ENCODE assay signal across 22 cellular contexts in the genomic region with DNA sequence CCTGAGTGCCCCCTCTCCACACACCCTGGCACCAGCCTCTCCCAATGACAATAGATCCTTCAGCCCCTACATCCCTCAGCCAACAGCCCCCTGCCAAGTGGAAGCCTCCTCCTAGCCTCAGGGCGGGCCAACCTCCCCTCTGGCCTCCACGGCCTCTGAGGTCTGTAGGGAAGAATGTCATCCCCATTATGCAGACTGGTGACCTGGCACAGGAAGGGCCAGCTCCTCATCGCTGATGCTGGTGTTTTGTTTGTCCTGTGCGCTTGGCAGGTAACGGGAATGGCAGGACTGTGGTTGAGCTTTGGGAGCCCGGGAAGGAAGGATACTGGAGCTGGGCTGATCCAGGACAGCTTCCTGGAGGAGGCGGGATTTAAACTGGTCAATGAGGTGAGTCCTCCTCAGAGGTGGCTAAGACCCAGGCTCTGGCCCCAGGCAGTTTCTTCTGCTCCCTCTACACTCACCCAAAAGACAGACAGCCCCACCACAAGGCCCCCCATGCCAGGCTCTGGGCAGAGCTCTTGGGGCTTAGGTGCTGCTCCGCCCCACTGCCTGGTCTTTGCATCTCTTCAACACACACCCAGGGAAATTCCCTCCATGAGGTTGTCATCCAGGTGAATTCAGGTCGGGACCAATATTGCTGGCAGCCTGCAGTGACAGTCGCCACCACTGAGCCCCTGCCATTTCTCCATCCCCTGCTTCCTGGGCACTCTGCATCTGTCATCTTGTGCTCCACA.
A peak's percentile ranks its signal among the peaks of the same experiment; 100 is the strongest.
DNase-seq lines count a peak whose midpoint lies in the region; ATAC-seq and TF ChIP-seq lines count a peak whose summit lies in the region.
"Had no signal": no experiment of that assay in that cellular context is flagged by ENCODE, and none has a peak within 500 bp of the region (broad histone marks: within the 10 kb centered on the region; RNA-seq: fewer than 3 reads in every experiment).

No MANE protein-coding gene starts in this region.

- CTCF ChIA-PET in activated CD4-positive, alpha-beta memory T cell treated with anti-CD3 and anti-CD28 coated beads, Interleukin-2, amount 10 ng/mL, durations not matched to agents 7 days and 5 days (lab: Charles Lee) = interaction anchor here (1.7 kb wide), 1 partner anchor 212 kb away, joined by 5 read pairs; no protein-coding TSS in a partner anchor
- CTCF ChIA-PET in activated CD4-positive, alpha-beta memory T cell treated with anti-CD3 and anti-CD28 coated beads for 36 hours (lab: Charles Lee) = no interaction called here

- H3K4me3 Mint-ChIP-seq in activated CD4-positive, alpha-beta memory T cell treated with anti-CD3 and anti-CD28 coated beads, Interleukin-2, amount 10 ng/mL, durations not matched to agents 7 days and 5 days = no peak overlapping the region
- no peak overlapping the region for H3K4me3 Mint-ChIP-seq in activated CD4-positive, alpha-beta memory T cell treated with anti-CD3 and anti-CD28 coated beads for 36 hours
- H3K4me3 Mint-ChIP-seq: effector memory CD8-positive, alpha-beta T cell had no signal

- H3F3A ChIP-seq in Loucy (ENCODE audit: low read depth) = no peaks in the 10 kb centered on the region; the same call in 1 of the 2 replicates

- H3K36me3 Mint-ChIP-seq in activated CD4-positive, alpha-beta memory T cell treated with anti-CD3 and anti-CD28 coated beads, Interleukin-2, amount 10 ng/mL, durations not matched to agents 7 days and 5 days (ENCODE audit: low read depth) = no peaks in the 10 kb centered on the region
- no peaks in the 10 kb centered on the region for H3K36me3 Mint-ChIP-seq in activated CD4-positive, alpha-beta memory T cell treated with anti-CD3 and anti-CD28 coated beads for 36 hours

- TF ChIP-seq EP300 in stomach (IDR thresholded peaks at IDR 0.05) = no peak

- H3K9me2 ChIP-seq in Loucy (replicated peaks; ENCODE audit: low read depth, low read length) (no peaks in the 10 kb centered on the region), hepatocyte (replicated peaks; ENCODE audit: insufficient read depth) (no peaks in the 10 kb centered on the region)

- H3K79me2 ChIP-seq in Loucy (ENCODE audit: insufficient read depth, low read length) (peaks cover 57% of the 10 kb centered on the region), hepatocyte (no peaks in the 10 kb centered on the region)

- H3K27me3 Mint-ChIP-seq in activated CD4-positive, alpha-beta memory T cell treated with anti-CD3 and anti-CD28 coated beads, Interleukin-2, amount 10 ng/mL, durations not matched to agents 7 days and 5 days = peaks cover 6% of the 10 kb centered on the region
- peaks cover 3% of the 10 kb centered on the region for H3K27me3 Mint-ChIP-seq in activated CD4-positive, alpha-beta memory T cell treated with anti-CD3 and anti-CD28 coated beads for 36 hours

- H2AFZ ChIP-seq in Loucy (ENCODE audit: low read length) (no peak overlapping the region), hepatocyte (no peak overlapping the region)

- POLR2A ChIA-PET in activated CD4-positive, alpha-beta memory T cell treated with anti-CD3 and anti-CD28 coated beads, Interleukin-2, amount 10 ng/mL, durations not matched to agents 7 days and 5 days (lab: Charles Lee) = no interaction called here
- POLR2A ChIA-PET in activated CD4-positive, alpha-beta memory T cell treated with anti-CD3 and anti-CD28 coated beads for 36 hours (lab: Charles Lee) = no interaction called here

- no peaks in the 10 kb centered on the region for H3K9me3 Mint-ChIP-seq in activated CD4-positive, alpha-beta memory T cell treated with anti-CD3 and anti-CD28 coated beads, Interleukin-2, amount 10 ng/mL, durations not matched to agents 7 days and 5 days
- no peaks in the 10 kb centered on the region for H3K9me3 Mint-ChIP-seq in activated CD4-positive, alpha-beta memory T cell treated with anti-CD3 and anti-CD28 coated beads for 36 hours
- H3K9me3 Mint-ChIP-seq: effector memory CD8-positive, alpha-beta T cell had no signal

- H3K9ac ChIP-seq in Loucy (ENCODE audit: low read depth, low read length, poor library complexity, severe bottlenecking) = peak overlapping the region; percentile 90

- no peak overlapping the region for H3K27ac Mint-ChIP-seq in activated CD4-positive, alpha-beta memory T cell treated with anti-CD3 and anti-CD28 coated beads, Interleukin-2, amount 10 ng/mL, durations not matched to agents 7 days and 5 days
- H3K27ac Mint-ChIP-seq in activated CD4-positive, alpha-beta memory T cell treated with anti-CD3 and anti-CD28 coated beads for 36 hours = no peak overlapping the region

- H3K9me3 ChIP-seq in Loucy (ENCODE audit: insufficient read depth, low read depth, low read length) (no peaks in the 10 kb centered on the region), hepatocyte (ENCODE audit: low read depth) (no peaks in the 10 kb centered on the region), stomach (no peaks in the 10 kb centered on the region)
- H3K9me3 ChIP-seq: A549, tibial artery had no signal

- whole genome bisulfite sequencing in hepatocyte (ENCODE audit: low lambda C conversion rate, missing lambda C conversion rate) = 94% methylated on average over 10 of the region's 10 CpGs
- 80 to 88% (median 84%) methylated on average over 9 to 10 of the region's 10 CpGs for whole genome bisulfite sequencing in stomach, 5 donors

- no peak for ATAC-seq in HG03521 (IDR thresholded peaks at IDR 0.05; ENCODE audit: unreplicated experiment)
- ATAC-seq: A549; effector memory CD8-positive, alpha-beta T cell; HCT116; left ventricle myocardium superior; right cardiac atrium had no signal

- H3K27me3 ChIP-seq in Loucy (ENCODE audit: insufficient read depth, low read length, poor library complexity, severe bottlenecking) (no peaks in the 10 kb centered on the region), hepatocyte (no peaks in the 10 kb centered on the region), stomach (no peaks in the 10 kb centered on the region)
- H3K27me3 ChIP-seq: tibial artery had no signal

- no peak for TF ChIP-seq POLR2A in stomach (IDR thresholded peaks at IDR 0.05)

- H3K27ac ChIP-seq in hepatocyte (no peak overlapping the region), stomach (no peak overlapping the region)
- H3K27ac ChIP-seq: A549, C4-2B, tibial artery had no signal

- peak overlapping the region; percentile 73 for H3K4me2 ChIP-seq in Loucy (ENCODE audit: low read depth, low read length, poor library complexity, severe bottlenecking)
- H3K4me2 ChIP-seq in hepatocyte = no peak overlapping the region
- H3K4me2 ChIP-seq: A549 had no signal

- intact Hi-C loops in activated CD4-positive, alpha-beta memory T cell treated with anti-CD3 and anti-CD28 coated beads for 36 hours (cut with micrococcal nuclease) = no loop called here
- intact Hi-C loops in stomach (cut with DNase I; ENCODE audit: low total_unique reads) = no loop called here

- peak; percentile 14 for DNase-seq in activated CD4-positive, alpha-beta memory T cell treated with anti-CD3 and anti-CD28 coated beads, Interleukin-2, amount 10 ng/mL, durations not matched to agents 7 days and 5 days
- no peak for DNase-seq in activated CD4-positive, alpha-beta memory T cell treated with anti-CD3 and anti-CD28 coated beads for 36 hours
- DNase-seq in hepatocyte (ENCODE audit: low spot score) = peak; percentile 7
- DNase-seq in stomach = peak; percentile 19
- no peak for DNase-seq in NCI-H2029 treated with DMSO at 0.1 percent for 48 hours (lab: John Stamatoyannopoulos, UW)
- no peak for DNase-seq in DMS114 treated with DMSO at 0.1 percent for 48 hours (lab: John Stamatoyannopoulos, UW; ENCODE audit: unreplicated experiment)
- DNase-seq: activated naive CD4-positive, alpha-beta T cell treated with Interleukin-2 at 50 U/mL for 16 hours; DMS 273 treated with DMSO at 0.1 percent for 48 hours; effector memory CD8-positive, alpha-beta T cell; KBM-7; left ventricle myocardium superior; NCI-H1930; NCI-H510A; occipital lobe; stimulated activated CD4-positive, alpha-beta T cell treated with anti-CD3 and anti-CD28 coated beads, Interleukin-15, amount 100 ng/mL, for 24 hours had no signal

- H3K4me1 Mint-ChIP-seq in activated CD4-positive, alpha-beta memory T cell treated with anti-CD3 and anti-CD28 coated beads, Interleukin-2, amount 10 ng/mL, durations not matched to agents 7 days and 5 days = peaks cover 20% of the 10 kb centered on the region
- H3K4me1 Mint-ChIP-seq in activated CD4-positive, alpha-beta memory T cell treated with anti-CD3 and anti-CD28 coated beads for 36 hours (ENCODE audit: low read depth) = peaks cover 3% of the 10 kb centered on the region

- no peak for TF ChIP-seq CTCF in Loucy (conservative IDR thresholded peaks at IDR 0.05; ENCODE audit: low read length)
- no peak for TF ChIP-seq CTCF in hepatocyte (IDR thresholded peaks at IDR 0.05; ENCODE audit: poor library complexity)
- no peak for TF ChIP-seq CTCF in stomach (IDR thresholded peaks at IDR 0.05)

- H3K4me1 ChIP-seq in Loucy (ENCODE audit: insufficient read depth, low read length, poor library complexity, severe bottlenecking) (peaks cover 80% of the 10 kb centered on the region), hepatocyte (ENCODE audit: insufficient read depth) (no peaks in the 10 kb centered on the region), stomach (peaks cover 0 to 3% (median 0%) of the 10 kb centered on the region in 4 donors)
- H3K4me1 ChIP-seq: tibial artery had no signal

- H4K20me1 ChIP-seq in Loucy (ENCODE audit: insufficient read depth, low read length, poor library complexity, severe bottlenecking) = no peaks in the 10 kb centered on the region
- no peaks in the 10 kb centered on the region for H4K20me1 ChIP-seq in hepatocyte (ENCODE audit: insufficient read depth, poor library complexity, severe bottlenecking)

- H3K36me3 ChIP-seq in Loucy (ENCODE audit: insufficient read depth, low read length) = no peaks in the 10 kb centered on the region
- no peaks in the 10 kb centered on the region for H3K36me3 ChIP-seq in hepatocyte (replicated peaks; ENCODE audit: insufficient read depth, low read depth)
- H3K36me3 ChIP-seq in stomach = no peaks in the 10 kb centered on the region
- H3K36me3 ChIP-seq: tibial artery had no signal

- H3K4me3 ChIP-seq in Loucy (ENCODE audit: low read length, poor library complexity, severe bottlenecking) (peak overlapping the region; percentile 63), hepatocyte (no peak overlapping the region), stomach (no peak overlapping the region)
- H3K4me3 ChIP-seq: A549, tibial artery had no signal

Comparison
In these comparisons a context has a peak if more than half of its experiments do, and no peak if none do; other contexts are left out.
1. DNase-seq: peak in activated CD4-positive, alpha-beta memory T cell treated with anti-CD3 and anti-CD28 coated beads, Interleukin-2, amount 10 ng/mL, durations not matched to agents 7 days and 5 days (single experiment), hepatocyte (single experiment) and stomach (single experiment); none in activated CD4-positive, alpha-beta memory T cell treated with anti-CD3 and anti-CD28 coated beads for 36 hours (single experiment), NCI-H2029 treated with DMSO at 0.1 percent for 48 hours (single experiment) and DMS114 treated with DMSO at 0.1 percent for 48 hours (single experiment).